In the genomic region with DNA sequence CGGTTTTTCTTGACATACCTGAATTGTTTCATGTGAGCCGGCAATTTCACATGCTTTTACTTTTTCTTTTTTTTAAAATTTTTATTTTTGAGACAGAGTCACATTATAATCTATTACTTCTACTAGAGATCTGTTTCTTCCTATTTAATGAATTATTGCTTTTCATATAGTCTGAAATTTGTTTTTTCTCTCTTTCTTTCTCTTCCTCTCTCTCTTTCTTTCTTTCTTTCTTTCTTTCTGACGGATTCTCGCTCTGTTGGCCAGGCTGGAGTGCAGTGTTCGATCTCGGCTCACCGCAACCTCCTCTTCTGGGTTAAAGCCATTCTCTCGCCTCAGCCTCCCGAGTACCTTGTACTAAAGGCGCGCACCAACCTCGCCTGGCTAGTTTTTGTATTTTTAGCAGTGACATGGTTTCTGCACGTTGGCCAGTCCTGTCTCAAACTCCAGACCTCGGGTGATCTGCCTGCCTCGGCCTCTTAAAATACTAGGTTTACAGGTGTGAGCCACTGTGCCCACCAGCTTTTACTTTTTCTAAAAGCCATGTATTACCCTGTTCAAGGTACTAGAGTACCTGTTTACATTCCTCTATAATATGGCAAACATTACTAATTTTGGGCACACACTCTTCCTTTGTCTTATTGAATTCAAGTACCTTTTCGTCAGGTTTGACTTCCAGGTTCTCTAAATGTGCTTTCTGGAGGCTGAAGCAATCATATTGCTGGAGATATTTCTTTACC, we compare ENCODE assay signal across 1 cellular context.
TF ChIP-seq lines count a peak whose summit lies in the region.

No MANE protein-coding gene starts in this region.

TF ChIP-seq in HCT116, 20 proteins besides CTCF, POLR2A, EP300 and RAD21 (continued from another document):
- TF ChIP-seq, protein P1, sequence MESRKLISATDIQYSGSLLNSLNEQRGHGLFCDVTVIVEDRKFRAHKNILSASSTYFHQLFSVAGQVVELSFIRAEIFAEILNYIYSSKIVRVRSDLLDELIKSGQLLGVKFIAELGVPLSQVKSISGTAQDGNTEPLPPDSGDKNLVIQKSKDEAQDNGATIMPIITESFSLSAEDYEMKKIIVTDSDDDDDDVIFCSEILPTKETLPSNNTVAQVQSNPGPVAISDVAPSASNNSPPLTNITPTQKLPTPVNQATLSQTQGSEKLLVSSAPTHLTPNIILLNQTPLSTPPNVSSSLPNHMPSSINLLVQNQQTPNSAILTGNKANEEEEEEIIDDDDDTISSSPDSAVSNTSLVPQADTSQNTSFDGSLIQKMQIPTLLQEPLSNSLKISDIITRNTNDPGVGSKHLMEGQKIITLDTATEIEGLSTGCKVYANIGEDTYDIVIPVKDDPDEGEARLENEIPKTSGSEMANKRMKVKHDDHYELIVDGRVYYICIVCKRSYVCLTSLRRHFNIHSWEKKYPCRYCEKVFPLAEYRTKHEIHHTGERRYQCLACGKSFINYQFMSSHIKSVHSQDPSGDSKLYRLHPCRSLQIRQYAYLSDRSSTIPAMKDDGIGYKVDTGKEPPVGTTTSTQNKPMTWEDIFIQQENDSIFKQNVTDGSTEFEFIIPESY (IDR thresholded peaks at IDR 0.05; ENCODE audit: extremely low read depth, insufficient replicate concordance, low read length) = no peak
- no peak for TF ChIP-seq TCF7L2 (IDR thresholded peaks at IDR 0.05; ENCODE audit: borderline replicate concordance, extremely low read depth, insufficient read depth, insufficient read length)
- TF ChIP-seq CBX3 (IDR thresholded peaks at IDR 0.05; ENCODE audit: low read depth) = no peak
- TF ChIP-seq, protein P2, sequence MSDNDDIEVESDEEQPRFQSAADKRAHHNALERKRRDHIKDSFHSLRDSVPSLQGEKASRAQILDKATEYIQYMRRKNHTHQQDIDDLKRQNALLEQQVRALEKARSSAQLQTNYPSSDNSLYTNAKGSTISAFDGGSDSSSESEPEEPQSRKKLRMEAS (IDR thresholded peaks at IDR 0.05) = no peak
- no peak for TF ChIP-seq SRF (IDR thresholded peaks at IDR 0.05; ENCODE audit: low read depth)
- TF ChIP-seq, protein P3, sequence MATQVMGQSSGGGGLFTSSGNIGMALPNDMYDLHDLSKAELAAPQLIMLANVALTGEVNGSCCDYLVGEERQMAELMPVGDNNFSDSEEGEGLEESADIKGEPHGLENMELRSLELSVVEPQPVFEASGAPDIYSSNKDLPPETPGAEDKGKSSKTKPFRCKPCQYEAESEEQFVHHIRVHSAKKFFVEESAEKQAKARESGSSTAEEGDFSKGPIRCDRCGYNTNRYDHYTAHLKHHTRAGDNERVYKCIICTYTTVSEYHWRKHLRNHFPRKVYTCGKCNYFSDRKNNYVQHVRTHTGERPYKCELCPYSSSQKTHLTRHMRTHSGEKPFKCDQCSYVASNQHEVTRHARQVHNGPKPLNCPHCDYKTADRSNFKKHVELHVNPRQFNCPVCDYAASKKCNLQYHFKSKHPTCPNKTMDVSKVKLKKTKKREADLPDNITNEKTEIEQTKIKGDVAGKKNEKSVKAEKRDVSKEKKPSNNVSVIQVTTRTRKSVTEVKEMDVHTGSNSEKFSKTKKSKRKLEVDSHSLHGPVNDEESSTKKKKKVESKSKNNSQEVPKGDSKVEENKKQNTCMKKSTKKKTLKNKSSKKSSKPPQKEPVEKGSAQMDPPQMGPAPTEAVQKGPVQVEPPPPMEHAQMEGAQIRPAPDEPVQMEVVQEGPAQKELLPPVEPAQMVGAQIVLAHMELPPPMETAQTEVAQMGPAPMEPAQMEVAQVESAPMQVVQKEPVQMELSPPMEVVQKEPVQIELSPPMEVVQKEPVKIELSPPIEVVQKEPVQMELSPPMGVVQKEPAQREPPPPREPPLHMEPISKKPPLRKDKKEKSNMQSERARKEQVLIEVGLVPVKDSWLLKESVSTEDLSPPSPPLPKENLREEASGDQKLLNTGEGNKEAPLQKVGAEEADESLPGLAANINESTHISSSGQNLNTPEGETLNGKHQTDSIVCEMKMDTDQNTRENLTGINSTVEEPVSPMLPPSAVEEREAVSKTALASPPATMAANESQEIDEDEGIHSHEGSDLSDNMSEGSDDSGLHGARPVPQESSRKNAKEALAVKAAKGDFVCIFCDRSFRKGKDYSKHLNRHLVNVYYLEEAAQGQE (IDR thresholded peaks at IDR 0.05; ENCODE audit: low read depth) = no peak
- no peak for TF ChIP-seq SP1 (IDR thresholded peaks at IDR 0.05; ENCODE audit: low read depth)
- no peak for TF ChIP-seq ZNF274 (IDR thresholded peaks at IDR 0.05; ENCODE audit: low read depth, low read length)
- no peak for TF ChIP-seq JUND (IDR thresholded peaks at IDR 0.05)
